Comparison of ENCODE assay signal across 23 cellular contexts in genomic region chr5:72224946-72225427, GRCh38.
DNase-seq lines count a peak whose midpoint lies in the region; ATAC-seq and TF ChIP-seq lines count a peak whose summit lies in the region.
"Had no signal": no experiment of that assay in that cellular context is flagged by ENCODE, and none has a peak within 500 bp of the region (broad histone marks: within the 10 kb centered on the region; RNA-seq: fewer than 3 reads in every experiment).

No MANE protein-coding gene starts in this region.

- no peak overlapping the region for H3K4me3 Mint-ChIP-seq in mesothelial cell of epicardium
- H3K4me3 Mint-ChIP-seq in activated CD4-positive, alpha-beta memory T cell treated with anti-CD3 and anti-CD28 coated beads, Interleukin-2, amount 10 ng/mL, durations not matched to agents 7 days and 5 days, result no peak overlapping the region
- H3K4me3 Mint-ChIP-seq: activated B cell treated with CpG ODN at 0.5 μM for 24 hours; activated CD8-positive, alpha-beta T cell treated with anti-CD3 and anti-CD28 coated beads, Interleukin-2, amount 10 ng/mL, durations not matched to agents 7 days and 5 days; activated T-cell treated with anti-CD3 and anti-CD28 coated beads, Interleukin-2, amount 50 U/mL, for 24 hours; neural progenitor cell had no signal

- TF ChIP-seq CTCF in mesothelial cell of epicardium (IDR thresholded peaks at IDR 0.05; ENCODE audit: unreplicated experiment), result no peak
- no peak for TF ChIP-seq CTCF in Peyer's patch (IDR thresholded peaks at IDR 0.05)

- H3K4me3 ChIP-seq in MG63 (no peak overlapping the region), Peyer's patch (no peak overlapping the region)
- H3K4me3 ChIP-seq: gastrocnemius medialis, neural progenitor cell had no signal

- H3K36me3 ChIP-seq in MG63 (peaks cover 73% of the 10 kb centered on the region), Peyer's patch (peaks cover 0 to 56% (median 0%) of the 10 kb centered on the region in 3 donors)

- TF ChIP-seq POLR2A in Peyer's patch (IDR thresholded peaks at IDR 0.05), result no peak

- no peaks in the 10 kb centered on the region for H3K27me3 Mint-ChIP-seq in mesothelial cell of epicardium (ENCODE audit: low read depth)
- H3K27me3 Mint-ChIP-seq in activated CD4-positive, alpha-beta memory T cell treated with anti-CD3 and anti-CD28 coated beads, Interleukin-2, amount 10 ng/mL, durations not matched to agents 7 days and 5 days, result no peaks in the 10 kb centered on the region
- H3K27me3 Mint-ChIP-seq: activated B cell treated with CpG ODN at 0.5 μM for 24 hours; activated T-cell treated with anti-CD3 and anti-CD28 coated beads, Interleukin-2, amount 50 U/mL, for 24 hours had no signal

- CTCF ChIA-PET in activated CD4-positive, alpha-beta memory T cell treated with anti-CD3 and anti-CD28 coated beads, Interleukin-2, amount 10 ng/mL, durations not matched to agents 7 days and 5 days (lab: Charles Lee), result no interaction called here

- H3K4me1 ChIP-seq in Peyer's patch, result no peaks in the 10 kb centered on the region
- H3K4me1 ChIP-seq: neural progenitor cell had no signal

- H3K9me3 Mint-ChIP-seq in mesothelial cell of epicardium, result no peaks in the 10 kb centered on the region
- H3K9me3 Mint-ChIP-seq in activated CD4-positive, alpha-beta memory T cell treated with anti-CD3 and anti-CD28 coated beads, Interleukin-2, amount 10 ng/mL, durations not matched to agents 7 days and 5 days, result no peaks in the 10 kb centered on the region
- H3K9me3 Mint-ChIP-seq: activated B cell treated with CpG ODN at 0.5 μM for 24 hours; activated T-cell treated with anti-CD3 and anti-CD28 coated beads, Interleukin-2, amount 50 U/mL, for 24 hours; neural progenitor cell had no signal

- H3K27me3 ChIP-seq in MG63 (no peaks in the 10 kb centered on the region), Peyer's patch (no peaks in the 10 kb centered on the region)
- H3K27me3 ChIP-seq: gastrocnemius medialis, neural progenitor cell had no signal

- ATAC-seq in HG02938 (IDR thresholded peaks at IDR 0.05; ENCODE audit: unreplicated experiment) (no peak), GM18870 (IDR thresholded peaks at IDR 0.05; ENCODE audit: unreplicated experiment) (no peak)
- ATAC-seq: activated CD8-positive, alpha-beta T cell treated with anti-CD3 and anti-CD28 coated beads, Interleukin-2, amount 10 ng/mL, durations not matched to agents 7 days and 5 days had no signal

- no peak overlapping the region for H3K27ac ChIP-seq in Peyer's patch
- H3K27ac ChIP-seq: gastrocnemius medialis, neural progenitor cell had no signal

- H3K27ac Mint-ChIP-seq in mesothelial cell of epicardium, result peak overlapping the region; percentile 44
- no peak overlapping the region for H3K27ac Mint-ChIP-seq in activated CD4-positive, alpha-beta memory T cell treated with anti-CD3 and anti-CD28 coated beads, Interleukin-2, amount 10 ng/mL, durations not matched to agents 7 days and 5 days
- H3K27ac Mint-ChIP-seq: activated B cell treated with CpG ODN at 0.5 μM for 24 hours; activated CD8-positive, alpha-beta T cell treated with anti-CD3 and anti-CD28 coated beads, Interleukin-2, amount 10 ng/mL, durations not matched to agents 7 days and 5 days; activated T-cell treated with anti-CD3 and anti-CD28 coated beads, Interleukin-2, amount 50 U/mL, for 24 hours; neural progenitor cell had no signal

- peak; percentile 35 for DNase-seq in AG08396 (ENCODE audit: low spot score)
- peak; percentile 53 for DNase-seq in MG63
- peak; percentile 55 for DNase-seq in dedifferentiated amniotic fluid mesenchymal stem cell (ENCODE audit: extremely low spot score)
- no peak for DNase-seq in mesothelial cell of epicardium (ENCODE audit: low spot score in 2 of 2, unreplicated experiment in 2 of 2)
- no peak for DNase-seq in Peyer's patch
- DNase-seq in activated CD4-positive, alpha-beta memory T cell treated with anti-CD3 and anti-CD28 coated beads, Interleukin-2, amount 10 ng/mL, durations not matched to agents 7 days and 5 days, result no peak
- DNase-seq: activated B cell treated with CpG ODN at 0.5 μM for 24 hours; activated CD8-positive, alpha-beta T cell treated with anti-CD3 and anti-CD28 coated beads, Interleukin-2, amount 10 ng/mL, durations not matched to agents 7 days and 5 days; activated naive CD4-positive, alpha-beta T cell treated with Interleukin-2 at 50 U/mL for 16 hours; activated T-cell treated with anti-CD3 and anti-CD28 coated beads, Interleukin-2, amount 50 U/mL, for 24 hours; DND-41; gastrocnemius medialis; Karpas-422; left cardiac atrium; midbrain; NCI-H1105 treated with DMSO at 0.1 percent for 48 hours; NCI-H526; SHP77; stimulated activated CD4-positive, alpha-beta T cell treated with anti-CD3 and anti-CD28 coated beads, Interleukin-12 subunit alpha, Interleukin-12 subunit beta, amount 100 ng/mL, for 4 hours; T-helper 2 cell had no signal

- peaks cover 34% of the 10 kb centered on the region for H3K36me3 Mint-ChIP-seq in mesothelial cell of epicardium
- peaks cover 69% of the 10 kb centered on the region for H3K36me3 Mint-ChIP-seq in activated CD4-positive, alpha-beta memory T cell treated with anti-CD3 and anti-CD28 coated beads, Interleukin-2, amount 10 ng/mL, durations not matched to agents 7 days and 5 days (ENCODE audit: low read depth)

- H3K4me1 Mint-ChIP-seq in mesothelial cell of epicardium, result peaks cover 13% of the 10 kb centered on the region
- H3K4me1 Mint-ChIP-seq in activated CD4-positive, alpha-beta memory T cell treated with anti-CD3 and anti-CD28 coated beads, Interleukin-2, amount 10 ng/mL, durations not matched to agents 7 days and 5 days, result no peaks in the 10 kb centered on the region
- H3K4me1 Mint-ChIP-seq: activated B cell treated with CpG ODN at 0.5 μM for 24 hours, neural progenitor cell had no signal

- POLR2A ChIA-PET in activated CD4-positive, alpha-beta memory T cell treated with anti-CD3 and anti-CD28 coated beads, Interleukin-2, amount 10 ng/mL, durations not matched to agents 7 days and 5 days (lab: Charles Lee), result no interaction called here

- H3K9me3 ChIP-seq in MG63, result no peaks in the 10 kb centered on the region
- no peaks in the 10 kb centered on the region for H3K9me3 ChIP-seq in Peyer's patch
- H3K9me3 ChIP-seq: gastrocnemius medialis had no signal

Comparison
In these comparisons a context has a peak if more than half of its experiments do, and no peak if none do; other contexts are left out.
1. DNase-seq: peak in AG08396 (single experiment), MG63 (single experiment) and dedifferentiated amniotic fluid mesenchymal stem cell (single experiment); none in mesothelial cell of epicardium (0 of 2), Peyer's patch (0 of 3) and activated CD4-positive, alpha-beta memory T cell treated with anti-CD3 and anti-CD28 coated beads, Interleukin-2, amount 10 ng/mL, durations not matched to agents 7 days and 5 days (single experiment).